Comparison of ENCODE assay signal across 8 cellular contexts in genomic region chr11:36258730-36259360, GRCh38. TPM values are rescaled to one million over a fixed set of nuclear protein-coding genes. Genes with fewer than 3 reads are reported as not detected.
A peak's percentile ranks its signal among the peaks of the same experiment; 100 is the strongest.
DNase-seq lines count a peak whose midpoint lies in the region; ATAC-seq and TF ChIP-seq lines count a peak whose summit lies in the region.

No MANE protein-coding gene starts in this region.

- no peaks in the 10 kb centered on the region for H3K36me3 Mint-ChIP-seq in type B pancreatic cell
- no peaks in the 10 kb centered on the region for H3K36me3 Mint-ChIP-seq in activated T-helper 1 cell treated with anti-CD3 and anti-CD28 coated beads, Interleukin-12 subunit alpha, Interleukin-12 subunit beta, Interleukin-2, Interleukin-4 antibody, amounts not matched to agents 30 ng/mL and 10 ng/mL and 1 ng/mL, durations not matched to agents 14 hours and 24 hours and 36 hours (ENCODE audit: low read depth)

- intact Hi-C loops in dorsolateral prefrontal cortex (cut with DNase I), result loop anchor here (1.0 to 10.0 kb wide), 7 partner anchors 46 to 642 kb away; partner anchors contain the start of gene FJX1 (in 1 of the 2)
- intact Hi-C loops in activated T-helper 1 cell treated with anti-CD3 and anti-CD28 coated beads, Interleukin-12 subunit alpha, Interleukin-12 subunit beta, Interleukin-2, Interleukin-4 antibody, amounts not matched to agents 30 ng/mL and 10 ng/mL and 1 ng/mL, durations not matched to agents 14 hours and 24 hours and 36 hours (cut with micrococcal nuclease), result loop anchor here (2.0 kb wide), 1 partner anchor 642 kb away; no protein-coding TSS in a partner anchor

- 36 to 38% methylated on average over 12 of the region's 12 CpGs for WGBS in lung, 2 donors

- no peaks in the 10 kb centered on the region for H3K36me3 ChIP-seq in SJCRH30
- H3K36me3 ChIP-seq in lung (ENCODE audit: control insufficient read depth in 2 of 2, insufficient read depth in 2 of 2, low read length in 2 of 2), result no peaks in the 10 kb centered on the region

- H3K27me3 Mint-ChIP-seq in type B pancreatic cell, result peaks cover 29% of the 10 kb centered on the region
- peaks cover 17% of the 10 kb centered on the region for H3K27me3 Mint-ChIP-seq in activated T-helper 1 cell treated with anti-CD3 and anti-CD28 coated beads, Interleukin-12 subunit alpha, Interleukin-12 subunit beta, Interleukin-2, Interleukin-4 antibody, amounts not matched to agents 30 ng/mL and 10 ng/mL and 1 ng/mL, durations not matched to agents 14 hours and 24 hours and 36 hours (ENCODE audit: insufficient read depth)

- ATAC-seq in lung (ENCODE audit: insufficient read depth, low FRiP score), result peak; percentile 75

- H3K9me3 ChIP-seq in SJCRH30 (replicated peaks) (no peaks in the 10 kb centered on the region), lung (ENCODE audit: control insufficient read depth in 2 of 2, insufficient read depth in 1 of 2, low read length in 1 of 2) (peaks cover 0 to 3% of the 10 kb centered on the region in 2 donors)

- DNase-seq in NCI-H2227 (lab: John Stamatoyannopoulos, UW; ENCODE audit: unreplicated experiment) (peak; percentile 29), NCI-H2227 treated with DMSO at 0.1 percent for 48 hours (lab: John Stamatoyannopoulos, UW) (no peak), SJCRH30 (peak; percentile 84 to 87), dorsolateral prefrontal cortex (peak in 9 of 10 donors; percentile 41 to 75 (median 65)), lung (ENCODE audit: low spot score) (peak; percentile 56), type B pancreatic cell (ENCODE audit: extremely low spot score, unreplicated experiment) (no peak)
- DNase-seq in activated T-helper 1 cell treated with anti-CD3 and anti-CD28 coated beads, Interleukin-12 subunit alpha, Interleukin-12 subunit beta, Interleukin-2, Interleukin-4 antibody, amounts not matched to agents 30 ng/mL and 10 ng/mL and 1 ng/mL, durations not matched to agents 14 hours and 24 hours and 36 hours (ENCODE audit: low spot score), result no peak

- peaks cover 26% of the 10 kb centered on the region for H3K4me1 Mint-ChIP-seq in type B pancreatic cell (ENCODE audit: unreplicated experiment)
- H3K4me1 Mint-ChIP-seq in activated T-helper 1 cell treated with anti-CD3 and anti-CD28 coated beads, Interleukin-12 subunit alpha, Interleukin-12 subunit beta, Interleukin-2, Interleukin-4 antibody, amounts not matched to agents 30 ng/mL and 10 ng/mL and 1 ng/mL, durations not matched to agents 14 hours and 24 hours and 36 hours (ENCODE audit: low read depth), result no peaks in the 10 kb centered on the region

- H3K27ac ChIP-seq in SJCRH30 (no peak overlapping the region), dorsolateral prefrontal cortex (peak overlapping the region in 1 of 59 donors; percentile 18), lung (ENCODE audit: low read depth in 1 of 2, low read length in 1 of 2) (no peak overlapping the region)

- no peak overlapping the region for H3K27ac Mint-ChIP-seq in type B pancreatic cell
- H3K27ac Mint-ChIP-seq in activated T-helper 1 cell treated with anti-CD3 and anti-CD28 coated beads, Interleukin-12 subunit alpha, Interleukin-12 subunit beta, Interleukin-2, Interleukin-4 antibody, amounts not matched to agents 30 ng/mL and 10 ng/mL and 1 ng/mL, durations not matched to agents 14 hours and 24 hours and 36 hours, result no peak overlapping the region

- H3K4me3 ChIP-seq in SJCRH30 (no peak overlapping the region), dorsolateral prefrontal cortex (peak overlapping the region in 1 of 59 donors; percentile 11), lung (no peak overlapping the region)

- no peaks in the 10 kb centered on the region for H3K9me3 Mint-ChIP-seq in type B pancreatic cell
- no peaks in the 10 kb centered on the region for H3K9me3 Mint-ChIP-seq in activated T-helper 1 cell treated with anti-CD3 and anti-CD28 coated beads, Interleukin-12 subunit alpha, Interleukin-12 subunit beta, Interleukin-2, Interleukin-4 antibody, amounts not matched to agents 30 ng/mL and 10 ng/mL and 1 ng/mL, durations not matched to agents 14 hours and 24 hours and 36 hours

- H3K4me3 Mint-ChIP-seq in type B pancreatic cell, result no peak overlapping the region
- H3K4me3 Mint-ChIP-seq in activated T-helper 1 cell treated with anti-CD3 and anti-CD28 coated beads, Interleukin-12 subunit alpha, Interleukin-12 subunit beta, Interleukin-2, Interleukin-4 antibody, amounts not matched to agents 30 ng/mL and 10 ng/mL and 1 ng/mL, durations not matched to agents 14 hours and 24 hours and 36 hours, result no peak overlapping the region

- H3K4me1 ChIP-seq in SJCRH30 (no peaks in the 10 kb centered on the region; the same call in 1 of the 2 replicates), lung (ENCODE audit: control insufficient read depth in 2 of 2, insufficient read depth in 2 of 2, low read length in 2 of 2) (peaks cover 0 to 1% of the 10 kb centered on the region in 2 donors)

- peak; percentile 64 for TF ChIP-seq CTCF in LNCAP (IDR thresholded peaks at IDR 0.05)
- TF ChIP-seq CTCF in dorsolateral prefrontal cortex (IDR thresholded peaks at IDR 0.05 in 54 of 56, conservative IDR thresholded peaks at IDR 0.05 in 2 of 56; ENCODE audit: low read depth in 1 of 56, partially characterized antibody in 56 of 56), result peak in 55 of 56 donors; percentile 36 to 82 (median 69)
- TF ChIP-seq CTCF in lung (IDR thresholded peaks at IDR 0.05; ENCODE audit: control extremely low read depth, extremely low read depth), result no peak
- peak; percentile 77 for TF ChIP-seq CTCF in type B pancreatic cell (conservative IDR thresholded peaks at IDR 0.05)

- no peaks in the 10 kb centered on the region for H3K27me3 ChIP-seq in SJCRH30
- H3K27me3 ChIP-seq in dorsolateral prefrontal cortex, result no peaks in the 10 kb centered on the region
- no peaks in the 10 kb centered on the region for H3K27me3 ChIP-seq in lung (ENCODE audit: control insufficient read depth, insufficient read depth)

RNA-seq across cellular contexts. Expression of gene COMMD9, which starts 30.4 kb away (rescaled TPM):
- total RNA-seq in SJCRH30 (2014; rRNA removed; shearing (Covaris generic)), result 52.2 and 63.4 TPM in 2 replicates
- total RNA-seq in dorsolateral prefrontal cortex (100 to 1,000 TPM in 5 of 120 experiments, 10 to 100 TPM in 115; 43.1 to 107 (median 76.9) TPM), lung (10 to 100 TPM; 42.5 to 66.8 TPM), type B pancreatic cell (ENCODE audit: low replicate concordance) (69.0 and 73.9 TPM in 2 replicates)
- polyA plus RNA-seq in lung, result 10 to 100 TPM; 41.8 to 46.6 TPM
- 39.7 and 41.3 TPM in 2 replicates for total RNA-seq in activated T-helper 1 cell treated with anti-CD3 and anti-CD28 coated beads, Interleukin-12 subunit alpha, Interleukin-12 subunit beta, Interleukin-2, Interleukin-4 antibody, amounts not matched to agents 30 ng/mL and 10 ng/mL and 1 ng/mL, durations not matched to agents 14 hours and 24 hours and 36 hours

RNA-seq across cellular contexts. Expression of gene PRR5L, which starts 37.2 kb away (rescaled TPM):
- 7.2 and 10.0 TPM in 2 replicates for total RNA-seq in SJCRH30 (2014; rRNA removed; shearing (Covaris generic))
- total RNA-seq in dorsolateral prefrontal cortex (10 to 100 TPM in 104 of 120 experiments, 1 to 10 TPM in 16; 4.3 to 59.2 (median 18.4) TPM), lung (10 to 100 TPM; 10.4 to 27.5 TPM), type B pancreatic cell (ENCODE audit: low replicate concordance) (10.7 and 11.0 TPM in 2 replicates)
- polyA plus RNA-seq in lung, result 1 to 10 TPM; 6.3 to 7.7 TPM
- total RNA-seq in activated T-helper 1 cell treated with anti-CD3 and anti-CD28 coated beads, Interleukin-12 subunit alpha, Interleukin-12 subunit beta, Interleukin-2, Interleukin-4 antibody, amounts not matched to agents 30 ng/mL and 10 ng/mL and 1 ng/mL, durations not matched to agents 14 hours and 24 hours and 36 hours, result 56.6 and 64.0 TPM in 2 replicates

Comparison
In these comparisons a context has a peak if more than half of its experiments do, and no peak if none do; other contexts are left out.
1. DNase-seq: peak in NCI-H2227 (single experiment), SJCRH30 (2 of 2), dorsolateral prefrontal cortex (9 of 10) and lung (single experiment); none in NCI-H2227 treated with DMSO at 0.1 percent for 48 hours (single experiment), type B pancreatic cell (single experiment) and activated T-helper 1 cell treated with anti-CD3 and anti-CD28 coated beads, Interleukin-12 subunit alpha, Interleukin-12 subunit beta, Interleukin-2, Interleukin-4 antibody, amounts not matched to agents 30 ng/mL and 10 ng/mL and 1 ng/mL, durations not matched to agents 14 hours and 24 hours and 36 hours (single experiment).